Comparison of ENCODE assay signal across 11 cellular contexts in genomic region chr1:211738709-211739301, GRCh38.
A peak's percentile ranks its signal among the peaks of the same experiment; 100 is the strongest.
DNase-seq lines count a peak whose midpoint lies in the region; ATAC-seq and TF ChIP-seq lines count a peak whose summit lies in the region.
"Had no signal": no experiment of that assay in that cellular context is flagged by ENCODE, and none has a peak within 500 bp of the region (broad histone marks: within the 10 kb centered on the region; RNA-seq: fewer than 3 reads in every experiment).

No MANE protein-coding gene starts in this region.

- peaks cover 45 to 48% of the 10 kb centered on the region in 2 experiments for H3K4me1 ChIP-seq in HCT116 (ENCODE audit: control insufficient read depth in 1 of 2, insufficient read depth in 2 of 2, low read length in 2 of 2)
- H3K4me1 ChIP-seq in psoas muscle, result no peaks in the 10 kb centered on the region

- TF ChIP-seq RAD21 in HCT116 (IDR thresholded peaks at IDR 0.05; ENCODE audit: low read depth), result no peak

- no peak for TF ChIP-seq CTCF in HCT116 (IDR thresholded peaks at IDR 0.05 in 2 of 3, conservative IDR thresholded peaks at IDR 0.05 in 1 of 3; ENCODE audit: borderline replicate concordance in 1 of 3, insufficient read depth in 1 of 3, low read depth in 2 of 3, low read length in 2 of 3)
- no peak for TF ChIP-seq CTCF in endothelial cell (IDR thresholded peaks at IDR 0.05; ENCODE audit: unreplicated experiment)
- no peak for TF ChIP-seq CTCF in psoas muscle (IDR thresholded peaks at IDR 0.05)

- CTCF ChIA-PET in HCT116 (lab: Charles Lee), result interaction anchor here (0.9 kb wide), 1 partner anchor 58 kb away, joined by 3 read pairs; no protein-coding TSS in a partner anchor

- intact Hi-C loops in HCT116 (cut with micrococcal nuclease), result no loop called here
- intact Hi-C loops in psoas muscle (cut with DNase I), result no loop called here

- no peaks in the 10 kb centered on the region for H3K36me3 Mint-ChIP-seq in endothelial cell (ENCODE audit: low read depth, unreplicated experiment)

- H3K27ac ChIP-seq in HCT116 (ENCODE audit: low read depth, low read length), result no peak overlapping the region
- H3K27ac ChIP-seq in psoas muscle, result no peak overlapping the region
- H3K27ac ChIP-seq: cardiac muscle cell, thoracic aorta had no signal

- H3K4me2 ChIP-seq in HCT116 (ENCODE audit: low read length), result peak overlapping the region; percentile 18; the same call in 1 of the 2 replicates

- no peaks in the 10 kb centered on the region for H4K20me1 ChIP-seq in HCT116 (ENCODE audit: insufficient read depth)

- H3K9me3 ChIP-seq in HCT116 (ENCODE audit: control insufficient read depth in 1 of 2, insufficient read depth in 1 of 2, low read depth in 1 of 2, low read length in 2 of 2) (no peaks in the 10 kb centered on the region), psoas muscle (no peaks in the 10 kb centered on the region)
- H3K9me3 ChIP-seq: thoracic aorta had no signal

- H3K27me3 ChIP-seq in HCT116 (ENCODE audit: insufficient read depth, low read length) (peaks cover 7% of the 10 kb centered on the region; the same call in 1 of the 2 replicates), psoas muscle (ENCODE audit: insufficient read depth in 3 of 3, low read length in 2 of 3) (no peaks in the 10 kb centered on the region)
- H3K27me3 ChIP-seq: cardiac muscle cell had no signal

- H3K27me3 Mint-ChIP-seq in endothelial cell (ENCODE audit: unreplicated experiment), result peaks cover 7% of the 10 kb centered on the region

- TF ChIP-seq POLR2A in HCT116 (IDR thresholded peaks at IDR 0.05; ENCODE audit: borderline replicate concordance, extremely low read depth, insufficient read depth, insufficient read length), result no peak

- H3K9me3 Mint-ChIP-seq in endothelial cell (ENCODE audit: unreplicated experiment), result no peaks in the 10 kb centered on the region

- peak; percentile 51 to 55 for DNase-seq in AML-193 (lab: John Stamatoyannopoulos, UW)
- DNase-seq in HCT116 (ENCODE audit: low read depth, low spot score), result no peak
- DNase-seq in activated CD4-positive, alpha-beta T cell treated with anti-CD3 and anti-CD28 coated beads, Interleukin-2, amount 50 U/mL, for 1 hour, result peak; percentile 7
- peak; percentile 41 for DNase-seq in kidney glomerular epithelial cell (lab: John Stamatoyannopoulos, UW)
- DNase-seq in endothelial cell (ENCODE audit: low spot score), result no peak
- DNase-seq in psoas muscle, result no peak
- DNase-seq in NCI-H146 treated with DMSO at 0.1 percent for 48 hours (lab: John Stamatoyannopoulos, UW; ENCODE audit: unreplicated experiment), result no peak
- DNase-seq: DMS79 treated with DMSO at 0.1 percent for 48 hours had no signal

- H3K79me2 ChIP-seq in HCT116 (ENCODE audit: insufficient read depth, low read length), result no peaks in the 10 kb centered on the region

- 55 to 91% (median 59%) methylated on average over 2 of the region's 2 CpGs for WGBS in psoas muscle, 3 donors

- no TSS peak for BruUV-seq in HCT116 (replicated peaks; lab: Mats Ljungman, UMichigan)

- POLR2A ChIA-PET in HCT116 (lab: Charles Lee), result no interaction called here

- peaks cover 11% of the 10 kb centered on the region for H3K4me1 Mint-ChIP-seq in endothelial cell (ENCODE audit: unreplicated experiment)

- no peak overlapping the region for H3K4me3 Mint-ChIP-seq in endothelial cell (ENCODE audit: unreplicated experiment)

- no peak overlapping the region for H3K4me3 ChIP-seq in HCT116 (replicated peaks in 1 of 2; ENCODE audit: low read depth in 1 of 2, low read length in 2 of 2)
- no peak overlapping the region for H3K4me3 ChIP-seq in psoas muscle
- H3K4me3 ChIP-seq: cardiac muscle cell, thoracic aorta had no signal

- no peak for ATAC-seq in HCT116
- ATAC-seq in psoas muscle, result no peak
- no peak for ATAC-seq in HG02938 (IDR thresholded peaks at IDR 0.05; ENCODE audit: unreplicated experiment)

- RAD21 ChIA-PET in HCT116 (lab: Charles Lee; ENCODE audit: low non-redundant PET in 1 of 2, low total read pairs in 2 of 2, uncharacterized antibody in 2 of 2, unreplicated experiment in 2 of 2), result no interaction called here

- H2AFZ ChIP-seq in HCT116 (ENCODE audit: low read depth, low read length, poor library complexity, severe bottlenecking), result no peak overlapping the region

- H3K27ac Mint-ChIP-seq in endothelial cell (ENCODE audit: unreplicated experiment), result no peak overlapping the region

- H3K9me2 ChIP-seq in HCT116 (ENCODE audit: insufficient read depth), result no peaks in the 10 kb centered on the region

- H3K36me3 ChIP-seq in HCT116 (ENCODE audit: control insufficient read depth in 1 of 2, insufficient read depth in 2 of 2, low read length in 2 of 2), result no peaks in the 10 kb centered on the region
- no peaks in the 10 kb centered on the region for H3K36me3 ChIP-seq in psoas muscle (ENCODE audit: insufficient read depth in 1 of 2, low read depth in 1 of 2)
- H3K36me3 ChIP-seq: cardiac muscle cell, thoracic aorta had no signal

- no peak overlapping the region for H3K9ac ChIP-seq in HCT116 (ENCODE audit: low read length)

TF ChIP-seq in HCT116, 20 proteins besides CTCF, POLR2A, EP300 and RAD21:
- TF ChIP-seq EZH2phosphoT487 (IDR thresholded peaks at IDR 0.05; ENCODE audit: borderline replicate concordance) (no peak), CBX3 (IDR thresholded peaks at IDR 0.05; ENCODE audit: low read depth) (no peak), TCF7L2 (IDR thresholded peaks at IDR 0.05; ENCODE audit: borderline replicate concordance, extremely low read depth, insufficient read depth, insufficient read length) (no peak), ELF1 (IDR thresholded peaks at IDR 0.05; ENCODE audit: borderline replicate concordance, low read depth) (no peak), ZFX (IDR thresholded peaks at IDR 0.05) (no peak), MAX (IDR thresholded peaks at IDR 0.05) (no peak), SIN3A (IDR thresholded peaks at IDR 0.05; ENCODE audit: low read depth) (no peak), SRF (IDR thresholded peaks at IDR 0.05; ENCODE audit: low read depth) (no peak), ZBTB33 (IDR thresholded peaks at IDR 0.05; ENCODE audit: extremely low read depth, insufficient replicate concordance, low read length) (no peak), CEBPB (IDR thresholded peaks at IDR 0.05; ENCODE audit: low read depth) (no peak), FOSL1 (IDR thresholded peaks at IDR 0.05; ENCODE audit: low read depth) (no peak), ZNF274 (IDR thresholded peaks at IDR 0.05; ENCODE audit: low read depth, low read length) (no peak), SP1 (IDR thresholded peaks at IDR 0.05; ENCODE audit: low read depth) (no peak), JUND (IDR thresholded peaks at IDR 0.05) (no peak), REST (IDR thresholded peaks at IDR 0.05; ENCODE audit: low read depth) (no peak), POLR2AphosphoS5 (IDR thresholded peaks at IDR 0.05; ENCODE audit: low read depth, low read length) (no peak)

Comparison
In these comparisons a context has a peak if more than half of its experiments do, and no peak if none do; other contexts are left out.
1. DNase-seq: peak in AML-193 (2 of 2), activated CD4-positive, alpha-beta T cell treated with anti-CD3 and anti-CD28 coated beads, Interleukin-2, amount 50 U/mL, for 1 hour (single experiment) and kidney glomerular epithelial cell (single experiment); none in HCT116 (single experiment), endothelial cell (single experiment), psoas muscle (0 of 2) and NCI-H146 treated with DMSO at 0.1 percent for 48 hours (single experiment).